Comparison of ENCODE assay signal across 8 cellular contexts in the genomic region with DNA sequence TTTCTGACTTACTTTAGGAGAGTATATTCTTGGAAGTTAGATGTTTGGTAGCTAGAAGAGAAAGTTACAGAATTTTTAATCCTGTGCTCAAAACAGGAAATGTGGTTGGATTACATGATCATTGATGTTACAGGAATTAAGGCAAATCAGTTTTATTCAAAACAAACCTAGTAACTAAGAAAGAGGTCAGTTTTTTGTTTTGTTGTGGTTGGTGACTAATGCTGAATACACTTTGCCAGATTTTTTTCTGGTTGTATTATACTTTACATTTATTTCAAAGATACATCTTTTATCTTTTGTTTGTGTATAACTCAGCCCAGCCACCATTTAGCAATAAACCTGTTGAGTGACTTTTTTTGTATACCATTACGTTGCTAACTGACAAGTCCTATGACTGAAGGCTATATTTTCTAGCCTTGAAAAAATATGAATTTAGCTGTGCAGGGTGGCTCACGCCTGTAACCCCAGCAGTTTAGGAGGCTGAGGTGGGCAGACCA.
DNase-seq lines count a peak whose midpoint lies in the region; ATAC-seq and TF ChIP-seq lines count a peak whose summit lies in the region.

No MANE protein-coding gene starts in this region.

- peak overlapping the region; percentile 36 for H3K4me3 ChIP-seq in ACC112 (ENCODE audit: low read depth, low read length)
- H3K4me3 ChIP-seq in muscle layer of colon (ENCODE audit: low read depth in 1 of 2, low read length in 2 of 2): no peak overlapping the region
- no peak overlapping the region for H3K4me3 ChIP-seq in testis

- DNase-seq in HS-5 (ENCODE audit: low read depth): peak; percentile 66
- DNase-seq in central memory CD8-positive, alpha-beta T cell (ENCODE audit: low spot score in 2 of 2): no peak
- DNase-seq in testis: no peak
- DNase-seq in mesenteric fat pad (ENCODE audit: low spot score): no peak
- no peak for DNase-seq in cerebellar nuclear complex (lab: John Stamatoyannopoulos, UW)

- no peak for TF ChIP-seq POLR2A in testis (IDR thresholded peaks at IDR 0.05)

- no peak overlapping the region for H2AFZ ChIP-seq in ACC112 (ENCODE audit: low read length, unreplicated experiment)

- H3K79me2 ChIP-seq in ACC112 (ENCODE audit: control insufficient read depth, insufficient read depth, low read length, unreplicated experiment): peaks cover 4% of the 10 kb centered on the region

- H3K36me3 ChIP-seq in ACC112 (ENCODE audit: insufficient read depth, low read length) (0 out of 2 replicates have a peak, but pooled peaks cover 5% of the 10 kb centered on the region), muscle layer of colon (ENCODE audit: insufficient read depth, low read length) (peaks cover 12% of the 10 kb centered on the region), testis (ENCODE audit: low read depth, missing control alignments) (no peaks in the 10 kb centered on the region)

- H3K27ac Mint-ChIP-seq in central memory CD8-positive, alpha-beta T cell (ENCODE audit: low read depth): peak overlapping the region; percentile 70

- H3K4me1 ChIP-seq in ACC112 (ENCODE audit: control insufficient read depth, insufficient read depth, low read length, unreplicated experiment) (peaks cover 56% of the 10 kb centered on the region), muscle layer of colon (ENCODE audit: insufficient read depth, low read length) (peaks cover 40% of the 10 kb centered on the region), testis (peaks cover 6% of the 10 kb centered on the region)

- no peak for TF ChIP-seq CTCF in testis (IDR thresholded peaks at IDR 0.05)

- H3K9me3 Mint-ChIP-seq in central memory CD8-positive, alpha-beta T cell: no peaks in the 10 kb centered on the region

- no peaks in the 10 kb centered on the region for H3K9me3 ChIP-seq in muscle layer of colon (ENCODE audit: low read length)
- H3K9me3 ChIP-seq in testis: no peaks in the 10 kb centered on the region

- ATAC-seq in central memory CD8-positive, alpha-beta T cell (replicated peaks; ENCODE audit: extremely low read depth, poor library complexity, severe bottlenecking): peak; percentile 81
- ATAC-seq in GM21717 (IDR thresholded peaks at IDR 0.05; ENCODE audit: unreplicated experiment): no peak

- peaks cover 28% of the 10 kb centered on the region for H3K4me1 Mint-ChIP-seq in central memory CD8-positive, alpha-beta T cell

- H3K27me3 Mint-ChIP-seq in central memory CD8-positive, alpha-beta T cell: no peaks in the 10 kb centered on the region

- no peak overlapping the region for H3K9ac ChIP-seq in muscle layer of colon (ENCODE audit: low read length)

- intact Hi-C loops in testis (cut with DNase I; ENCODE audit: low total_unique reads): no loop called here

- H3K27me3 ChIP-seq in ACC112 (ENCODE audit: insufficient read depth, low read length) (no peaks in the 10 kb centered on the region), muscle layer of colon (ENCODE audit: control insufficient read depth in 1 of 2, insufficient read depth in 2 of 2, low read length in 2 of 2) (no peaks in the 10 kb centered on the region), testis (no peaks in the 10 kb centered on the region)

- H3K36me3 Mint-ChIP-seq in central memory CD8-positive, alpha-beta T cell (ENCODE audit: insufficient read depth): peaks cover 10% of the 10 kb centered on the region

- H3K4me3 Mint-ChIP-seq in central memory CD8-positive, alpha-beta T cell: no peak overlapping the region

- WGBS in testis, 2 donors: 75 to 76% methylated on average over 2 of the region's 2 CpGs

- H3K27ac ChIP-seq in ACC112 (ENCODE audit: low read depth, low read length) (peak overlapping the region; percentile 97), muscle layer of colon (ENCODE audit: low read depth, low read length) (peak overlapping the region; percentile 21), testis (peak overlapping the region in 1 of 2 donors; percentile 31)
